ENCODE assay signal across 14 cellular contexts in the genomic region with DNA sequence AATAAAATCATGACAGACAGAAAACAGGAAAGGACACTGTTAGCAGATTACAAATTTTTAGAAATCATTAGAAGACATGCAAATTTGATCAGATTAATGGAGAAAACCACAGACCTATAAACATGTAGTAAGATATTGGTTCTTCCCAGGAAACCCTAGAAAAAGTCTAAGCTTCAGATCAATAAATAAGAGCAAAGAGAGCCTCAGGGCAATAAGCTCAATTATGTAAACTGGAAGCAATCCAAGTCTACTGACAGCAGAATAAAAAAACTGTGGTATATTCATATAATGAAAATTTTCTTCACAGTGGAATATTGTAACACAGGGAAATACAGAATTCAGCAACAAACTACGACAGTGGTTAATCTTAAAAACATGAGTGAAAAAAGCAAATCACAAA. TPM values are rescaled to one million over a fixed set of nuclear protein-coding genes. Genes with fewer than 3 reads are reported as not detected.
DNase-seq lines count a peak whose midpoint lies in the region; ATAC-seq and TF ChIP-seq lines count a peak whose summit lies in the region.
"Had no signal": no experiment of that assay in that cellular context is flagged by ENCODE, and none has a peak within 500 bp of the region (broad histone marks: within the 10 kb centered on the region; RNA-seq: fewer than 3 reads in every experiment).

No MANE protein-coding gene starts in this region.

- DNase-seq in NCI-H345 (lab: John Stamatoyannopoulos, UW) (peak; percentile 21), NCI-H345 treated with DMSO at 0.1 percent for 48 hours (lab: John Stamatoyannopoulos, UW; ENCODE audit: unreplicated experiment) (no peak), LNCaP clone FGC (ENCODE audit: low read depth) (peak; percentile 40), NCI-H2171 treated with DMSO at 0.1 percent for 48 hours (lab: John Stamatoyannopoulos, UW) (peak; percentile 39), left lobe of liver (ENCODE audit: low spot score) (no peak), NCI-H748 treated with DMSO at 0.1 percent for 48 hours (lab: John Stamatoyannopoulos, UW) (no peak), RWPE1 (ENCODE audit: low spot score) (no peak)
- DNase-seq: DMS53, HCEC 1CT, Kasumi-1, NCI-H187 treated with DMSO at 0.1 percent for 48 hours, NCI-H510A treated with DMSO at 0.1 percent for 48 hours, SHP77 treated with DMSO at 0.1 percent for 48 hours, T-helper 2 cell had no signal

- no peak overlapping the region for H3K4me3 ChIP-seq in LNCaP clone FGC (ENCODE audit: low read depth, low read length)

- ATAC-seq in left lobe of liver = peak; percentile 36

- CTCF ChIA-PET in RWPE1 (lab: Yijun Ruan, JAX) = interaction anchor here (0.6 kb wide), 1 partner anchor 30 kb away, joined by 3 read pairs; no protein-coding TSS in a partner anchor

- TF ChIP-seq CTCF in LNCaP clone FGC (IDR thresholded peaks at IDR 0.05; ENCODE audit: control insufficient read depth, extremely low read depth, insufficient read depth) (no peak), RWPE1 (conservative IDR thresholded peaks at IDR 0.05; ENCODE audit: low read depth) (no peak)

- H3K27ac ChIP-seq in RWPE1 = no peak overlapping the region

- POLR2A ChIA-PET in RWPE1 (lab: Yijun Ruan, JAX; ENCODE audit: low non-redundant PET) = no interaction called here

RNA-seq across cellular contexts. Expression of gene NRDC, which starts 36.3 kb away (rescaled TPM):
- total RNA-seq in left lobe of liver = 86.1 TPM

Comparison
In these comparisons a context has a peak if more than half of its experiments do, and no peak if none do; other contexts are left out.
1. DNase-seq: peak in NCI-H345 (single experiment), LNCaP clone FGC (single experiment) and NCI-H2171 treated with DMSO at 0.1 percent for 48 hours (single experiment); none in NCI-H345 treated with DMSO at 0.1 percent for 48 hours (single experiment), left lobe of liver (single experiment), NCI-H748 treated with DMSO at 0.1 percent for 48 hours (single experiment) and RWPE1 (single experiment).